In the genomic region with DNA sequence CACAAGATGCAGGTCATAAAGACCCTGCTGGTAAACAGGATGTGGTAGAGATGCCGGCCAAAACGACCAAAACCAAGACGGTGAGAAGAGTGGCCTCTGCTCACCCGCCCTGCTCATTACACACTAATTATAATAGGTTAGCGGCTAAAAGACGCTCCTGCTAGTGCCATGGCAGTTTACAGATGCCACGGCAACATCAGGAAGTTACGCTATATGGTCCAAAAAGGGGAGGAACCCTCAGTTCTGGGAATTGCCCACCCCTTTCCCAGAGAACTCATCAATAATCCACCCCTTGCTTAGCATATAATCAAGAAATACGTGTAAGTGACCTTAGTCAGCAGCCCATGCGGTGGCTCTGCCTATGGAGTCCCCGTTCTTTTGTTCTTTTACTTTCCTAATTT, we compare ENCODE assay signal across 16 cellular contexts. TPM values are rescaled to one million over a fixed set of nuclear protein-coding genes. Genes with fewer than 3 reads are reported as not detected.
DNase-seq lines count a peak whose midpoint lies in the region; ATAC-seq, FAIRE-seq and TF ChIP-seq lines count a peak whose summit lies in the region.
"Had no signal": no experiment of that assay in that cellular context is flagged by ENCODE, and none has a peak within 500 bp of the region (broad histone marks: within the 10 kb centered on the region; RNA-seq: fewer than 3 reads in every experiment).

No MANE protein-coding gene starts in this region.

- no peak overlapping the region for H3K4me3 ChIP-seq in K562
- H3K4me3 ChIP-seq: dorsolateral prefrontal cortex had no signal

- H2AFZ ChIP-seq in K562 (ENCODE audit: low read depth, low read length): no peak overlapping the region

- peak overlapping the region; percentile 59 for H3K4me3 Mint-ChIP-seq in stimulated activated naive CD8-positive, alpha-beta T cell treated with anti-CD3 and anti-CD28 coated beads, Interleukin-15, Interleukin-2, amounts not matched to agents 100 ng/mL and 50 ng/mL, for 24 hours

- no peaks in the 10 kb centered on the region for H3K9me1 ChIP-seq in K562 (ENCODE audit: control insufficient read depth, insufficient read depth, low read length)

- TF ChIP-seq EP300 in K562 (IDR thresholded peaks at IDR 0.05; ENCODE audit: low read length): no peak

- CTCF ChIA-PET in K562 (lab: Yijun Ruan, JAX; ENCODE audit: low intra/inter-chr PET ratio): no interaction called here

- no peaks in the 10 kb centered on the region for H3K79me2 ChIP-seq in K562 (ENCODE audit: control insufficient read depth, insufficient read depth, low read length)

- no TSS peak for BruUV-seq in K562 (replicated peaks; lab: Mats Ljungman, UMichigan)

- POLR2A ChIA-PET in K562 (lab: Yijun Ruan, JAX): no interaction called here

- H3K9ac ChIP-seq in K562 (ENCODE audit: insufficient read depth in 1 of 2, low read depth in 2 of 2, low read length in 2 of 2): no peak overlapping the region

- intact Hi-C loops in left ventricle myocardium superior (cut with micrococcal nuclease) (no loop called here), Right ventricle myocardium inferior (cut with DNase I) (no loop called here), K562 (cut with micrococcal nuclease) (no loop called here)

- no peak for TF ChIP-seq POLR2A in K562 (conservative IDR thresholded peaks at IDR 0.05)

- peaks cover 7% of the 10 kb centered on the region for H4K20me1 ChIP-seq in K562 (replicated peaks; ENCODE audit: control insufficient read depth, insufficient read depth, low read length)

- 0% methylated on average over 11 of the region's 11 CpGs for WGBS in K562 (ENCODE audit: insufficient coverage, low coverage, missing lambda C conversion rate)

- H3K4me2 ChIP-seq in K562 (ENCODE audit: insufficient read depth, low read length): no peak overlapping the region

- peaks cover 54 to 81% of the 10 kb centered on the region in 2 experiments for H3K27me3 ChIP-seq in K562 (ENCODE audit: control insufficient read depth in 2 of 2, insufficient read depth in 2 of 2, low read length in 2 of 2)

- no peaks in the 10 kb centered on the region for H3K36me3 Mint-ChIP-seq in stimulated activated naive CD8-positive, alpha-beta T cell treated with anti-CD3 and anti-CD28 coated beads, Interleukin-15, Interleukin-2, amounts not matched to agents 100 ng/mL and 50 ng/mL, for 24 hours (ENCODE audit: low read depth)

- H3K27ac Mint-ChIP-seq in stimulated activated naive CD8-positive, alpha-beta T cell treated with anti-CD3 and anti-CD28 coated beads, Interleukin-15, Interleukin-2, amounts not matched to agents 100 ng/mL and 50 ng/mL, for 24 hours: no peak overlapping the region

- no peak for ATAC-seq in left ventricle myocardium superior
- ATAC-seq in Right ventricle myocardium inferior: no peak
- peak; percentile 23; the same call in 1 of the 3 replicates for ATAC-seq in K562

- no peak for TF ChIP-seq RAD21 in K562 (CRISPR knock-in tag; conservative IDR thresholded peaks at IDR 0.05 in 1 of 2, IDR thresholded peaks at IDR 0.05 in 1 of 2)

- H3K4me1 ChIP-seq in K562 (replicated peaks in 1 of 2; ENCODE audit: control insufficient read depth in 2 of 2, insufficient read depth in 2 of 2, low read length in 2 of 2): peaks cover 0 to 14% of the 10 kb centered on the region in 2 experiments; a peak in 2 of 5 replicates

- peaks cover under 1% of the 10 kb centered on the region for H3K27me3 Mint-ChIP-seq in stimulated activated naive CD8-positive, alpha-beta T cell treated with anti-CD3 and anti-CD28 coated beads, Interleukin-15, Interleukin-2, amounts not matched to agents 100 ng/mL and 50 ng/mL, for 24 hours

- peaks cover 9% of the 10 kb centered on the region for H3K4me1 Mint-ChIP-seq in stimulated activated naive CD8-positive, alpha-beta T cell treated with anti-CD3 and anti-CD28 coated beads, Interleukin-15, Interleukin-2, amounts not matched to agents 100 ng/mL and 50 ng/mL, for 24 hours (ENCODE audit: low read depth)

- DNase-seq in left ventricle myocardium superior (peak; percentile 3), Right ventricle myocardium inferior (ENCODE audit: missing footprints) (no peak), RPMI8226 (peak; percentile 36), K562 (ENCODE audit: extremely low read depth in 1 of 4, low spot score in 3 of 4) (no peak), DMS114 treated with DMSO at 0.1 percent for 48 hours (lab: John Stamatoyannopoulos, UW; ENCODE audit: unreplicated experiment) (no peak), HTR-8/SVneo (ENCODE audit: insufficient read length, low spot score) (no peak)
- no peak for DNase-seq in central memory CD4-positive, alpha-beta T cell
- DNase-seq: activated CD4-positive, alpha-beta T cell treated with anti-CD3 and anti-CD28 coated beads, Interleukin-2, amount 50 U/mL, for 1 hour; BE2C; dorsolateral prefrontal cortex; NCI-H526 had no signal

- TF ChIP-seq CTCF in K562 (IDR thresholded peaks at IDR 0.05 in 2 of 3, conservative IDR thresholded peaks at IDR 0.05 in 1 of 3; ENCODE audit: insufficient read depth in 2 of 3, low read depth in 1 of 3, low read length in 3 of 3): no peak

- H3K36me3 ChIP-seq in K562 (ENCODE audit: control insufficient read depth, insufficient read depth, low read length): no peaks in the 10 kb centered on the region
- H3K36me3 ChIP-seq: BE2C had no signal

- in situ Hi-C loops in K562 (cut with MboI): no loop called here

- H3K9me3 Mint-ChIP-seq in stimulated activated naive CD8-positive, alpha-beta T cell treated with anti-CD3 and anti-CD28 coated beads, Interleukin-15, Interleukin-2, amounts not matched to agents 100 ng/mL and 50 ng/mL, for 24 hours: no peaks in the 10 kb centered on the region

- H3K27ac ChIP-seq in K562 (ENCODE audit: extremely low read depth, low read depth, low read length): no peak overlapping the region
- H3K27ac ChIP-seq: dorsolateral prefrontal cortex had no signal

- FAIRE-seq in K562 (lab: Jason Lieb, UNC) (peak; percentile 15), HTR-8/SVneo (lab: Jason Lieb, UNC) (no peak)
- FAIRE-seq: H54 had no signal

- no peaks in the 10 kb centered on the region for H3K9me3 ChIP-seq in K562 (replicated peaks; ENCODE audit: control insufficient read depth, insufficient read depth, low read depth, low read length)
- H3K9me3 ChIP-seq: BE2C had no signal

RNA-seq across cellular contexts. Expression of a gene that starts 17.6 kb away (rescaled TPM):
- total RNA-seq in left ventricle myocardium superior (not detected), Right ventricle myocardium inferior (not detected), K562 (2014; rRNA removed) (not detected in 2 replicates), K562 (2014; rRNA removed; fragmentation: Illumina TruSeq; extraction: Trizol) (not detected in 2 replicates), K562 (2015; rRNA removed; fragmentation: Illumina TruSeq; extraction: Trizol) (not detected in 2 replicates), K562 (2021) (not detected in 2 replicates)
- not detected in 2 replicates for total RNA-seq in K562 (2011; cell fraction: chromatin; rRNA removed; ENCODE audit: low replicate concordance)
- total RNA-seq in K562 (2011; cell fraction: nucleolus; rRNA removed): not detected in 2 replicates
- total RNA-seq in K562 (2011; cell fraction: nucleoplasm; rRNA removed): not detected in 2 replicates
- polyA plus RNA-seq in K562 (2011; rRNA removed) (not detected in 2 replicates), K562 (2014; fragmentation: Illumina TruSeq; extraction: Trizol) (not detected in 2 replicates), K562 (2014; fragmentation: Nextera tagmentation; extraction: Ambion mirVana) (not detected), K562 (2014; rRNA removed) (not detected in 2 replicates)
- polyA plus RNA-seq in K562 (2011; cell fraction: cytosol; rRNA removed): not detected in 2 replicates
- not detected in 2 replicates for polyA plus RNA-seq in K562 (2011; cell fraction: nucleus; rRNA removed)
- polyA plus RNA-seq in K562 (2012): not detected in 2 replicates
- not detected in 2 replicates for polyA minus RNA-seq in K562 (2011; rRNA and poly(A)+ RNA removed)
- not detected in 2 replicates for polyA minus RNA-seq in K562 (2011; cell fraction: cytosol; rRNA and poly(A)+ RNA removed)
- polyA minus RNA-seq in K562 (2011; cell fraction: nucleus; rRNA and poly(A)+ RNA removed): not detected in 2 replicates
- total RNA-seq: dorsolateral prefrontal cortex, mucosa of gallbladder, renal cortical epithelial cell, SK-MEL-5 had no signal

RNA-seq across cellular contexts. Expression of a gene that starts 36.7 kb away (rescaled TPM):
- 1.5 TPM for total RNA-seq in left ventricle myocardium superior
- 0.41 TPM for total RNA-seq in Right ventricle myocardium inferior
- total RNA-seq in K562 (2011; cell fraction: chromatin; rRNA removed; ENCODE audit: low replicate concordance): not detected in 2 replicates
- total RNA-seq in K562 (2011; cell fraction: nucleolus; rRNA removed): 0.13 TPM in 1 of 2 replicates, not detected in the other
- 0.15 TPM in 1 of 2 replicates, not detected in the other for total RNA-seq in K562 (2011; cell fraction: nucleoplasm; rRNA removed)
- not detected in 2 replicates for total RNA-seq in K562 (2014; rRNA removed)
- total RNA-seq in K562 (2014; rRNA removed; fragmentation: Illumina TruSeq; extraction: Trizol): not detected in 2 replicates
- total RNA-seq in K562 (2015; rRNA removed; fragmentation: Illumina TruSeq; extraction: Trizol): not detected in 2 replicates
- total RNA-seq in K562 (2021): 0.27 and 0.31 TPM in 2 replicates
- polyA plus RNA-seq in K562 (2011; rRNA removed): not detected in 2 replicates
- polyA plus RNA-seq in K562 (2011; cell fraction: cytosol; rRNA removed): 0.03 TPM in 1 of 2 replicates, not detected in the other
- polyA plus RNA-seq in K562 (2011; cell fraction: nucleus; rRNA removed): 0.06 and 0.10 TPM in 2 replicates
- 0.03 TPM in 1 of 2 replicates, not detected in the other for polyA plus RNA-seq in K562 (2012)
- not detected in 2 replicates for polyA plus RNA-seq in K562 (2014; fragmentation: Illumina TruSeq; extraction: Trizol)
- not detected for polyA plus RNA-seq in K562 (2014; fragmentation: Nextera tagmentation; extraction: Ambion mirVana)
- polyA plus RNA-seq in K562 (2014; rRNA removed): 0.04 and 0.05 TPM in 2 replicates
- not detected in 2 replicates for polyA minus RNA-seq in K562 (2011; rRNA and poly(A)+ RNA removed)
- not detected in 2 replicates for polyA minus RNA-seq in K562 (2011; cell fraction: cytosol; rRNA and poly(A)+ RNA removed)
- not detected in 2 replicates for polyA minus RNA-seq in K562 (2011; cell fraction: nucleus; rRNA and poly(A)+ RNA removed)
- total RNA-seq: SK-MEL-5 had no signal

RNA-seq across cellular contexts. Expression of a gene that starts 51.3 kb away (rescaled TPM):
- total RNA-seq in left ventricle myocardium superior: 16.1 TPM
- total RNA-seq in Right ventricle myocardium inferior: 16.1 TPM
- total RNA-seq in K562 (2011; cell fraction: chromatin; rRNA removed; ENCODE audit: low replicate concordance): 26.6 and 28.0 TPM in 2 replicates
- 15.2 and 19.5 TPM in 2 replicates for total RNA-seq in K562 (2011; cell fraction: nucleolus; rRNA removed)
- 23.8 and 32.1 TPM in 2 replicates for total RNA-seq in K562 (2011; cell fraction: nucleoplasm; rRNA removed)
- total RNA-seq in K562 (2014; rRNA removed): 22.2 and 26.0 TPM in 2 replicates
- total RNA-seq in K562 (2014; rRNA removed; fragmentation: Illumina TruSeq; extraction: Trizol): 21.8 and 23.4 TPM in 2 replicates
- 22.4 and 23.0 TPM in 2 replicates for total RNA-seq in K562 (2015; rRNA removed; fragmentation: Illumina TruSeq; extraction: Trizol)
- 29.0 and 31.6 TPM in 2 replicates for total RNA-seq in K562 (2021)
- polyA plus RNA-seq in K562 (2011; rRNA removed): 24.6 and 26.3 TPM in 2 replicates
- polyA plus RNA-seq in K562 (2011; cell fraction: cytosol; rRNA removed): 20.8 and 25.4 TPM in 2 replicates
- polyA plus RNA-seq in K562 (2011; cell fraction: nucleus; rRNA removed): 19.8 and 21.7 TPM in 2 replicates
- 21.3 and 23.2 TPM in 2 replicates for polyA plus RNA-seq in K562 (2012)
- 22.2 TPM in 2 replicates for polyA plus RNA-seq in K562 (2014; fragmentation: Illumina TruSeq; extraction: Trizol)
- polyA plus RNA-seq in K562 (2014; fragmentation: Nextera tagmentation; extraction: Ambion mirVana): 10 to 100 TPM in 1 of 2 experiments, 1 to 10 TPM in 1; 7.5 to 12.9 TPM
- 24.9 and 25.7 TPM in 2 replicates for polyA plus RNA-seq in K562 (2014; rRNA removed)
- polyA minus RNA-seq in K562 (2011; rRNA and poly(A)+ RNA removed): 31.4 and 32.6 TPM in 2 replicates
- polyA minus RNA-seq in K562 (2011; cell fraction: cytosol; rRNA and poly(A)+ RNA removed): 15.6 and 17.0 TPM in 2 replicates
- 6.1 and 10.0 TPM in 2 replicates for polyA minus RNA-seq in K562 (2011; cell fraction: nucleus; rRNA and poly(A)+ RNA removed)

Comparison
In these comparisons a context has a peak if more than half of its experiments do, and no peak if none do; other contexts are left out.
1. DNase-seq: peak in left ventricle myocardium superior (single experiment) and RPMI8226 (single experiment); none in Right ventricle myocardium inferior (single experiment), K562 (0 of 4), central memory CD4-positive, alpha-beta T cell (single experiment), DMS114 treated with DMSO at 0.1 percent for 48 hours (single experiment) and HTR-8/SVneo (single experiment).